9 cellular contexts compared by ENCODE assay signal in genomic region chr20:11544029-11544678, GRCh38.
DNase-seq lines count a peak whose midpoint lies in the region; ATAC-seq and TF ChIP-seq lines count a peak whose summit lies in the region.
"Had no signal": no experiment of that assay in that cellular context is flagged by ENCODE, and none has a peak within 500 bp of the region (broad histone marks: within the 10 kb centered on the region; RNA-seq: fewer than 3 reads in every experiment).

No MANE protein-coding gene starts in this region.

- no peak overlapping the region for H2AK5ac ChIP-seq in trophoblast cell (ENCODE audit: low read length)

- WGBS in trophoblast cell (ENCODE audit: extremely low coverage, insufficient coverage, insufficient read length) = no CpG with 5 or more reads among the region's 10 CpGs

- no peak overlapping the region for H2BK12ac ChIP-seq in trophoblast cell (ENCODE audit: low read length)

- no peak overlapping the region for H4K8ac ChIP-seq in trophoblast cell (ENCODE audit: low read depth, low read length)

- no peak overlapping the region for H2BK5ac ChIP-seq in trophoblast cell (ENCODE audit: low read depth, low read length, poor library complexity)

- H3K27me3 ChIP-seq in H7 (ENCODE audit: control insufficient read depth, insufficient read depth, low read length) (no peaks in the 10 kb centered on the region), trophoblast cell (ENCODE audit: insufficient read depth, low read length) (no peaks in the 10 kb centered on the region)

- H3K4me1 ChIP-seq in trophoblast cell (ENCODE audit: control insufficient read depth in 1 of 2, insufficient read depth in 2 of 2, low read length in 2 of 2) = peaks cover 5% of the 10 kb centered on the region in 2 experiments

- no peak overlapping the region for H3K4me2 ChIP-seq in trophoblast cell (ENCODE audit: low read length)

- H3K36me3 ChIP-seq in H7 (replicated peaks; ENCODE audit: control insufficient read depth, insufficient read depth, low read length) = no peaks in the 10 kb centered on the region
- no peaks in the 10 kb centered on the region for H3K36me3 ChIP-seq in trophoblast cell (ENCODE audit: control insufficient read depth in 1 of 2, insufficient read depth in 2 of 2, low read length in 2 of 2)

- no peaks in the 10 kb centered on the region for H3K27me3 Mint-ChIP-seq in T-helper 17 cell
- H3K27me3 Mint-ChIP-seq: CD4-positive, CD25-positive, alpha-beta regulatory T cell had no signal

- H3K14ac ChIP-seq in trophoblast cell (ENCODE audit: low read length) = no peak overlapping the region

- no peak overlapping the region for H3K27ac Mint-ChIP-seq in T-helper 17 cell
- H3K27ac Mint-ChIP-seq: CD4-positive, CD25-positive, alpha-beta regulatory T cell had no signal

- TF ChIP-seq CTCF in fibroblast of villous mesenchyme (IDR thresholded peaks at IDR 0.05; ENCODE audit: insufficient read depth, low read depth, low read length) = peak; percentile 59

- peaks cover 2% of the 10 kb centered on the region for H3K79me2 ChIP-seq in trophoblast cell (ENCODE audit: control insufficient read depth, insufficient read depth, low read length, poor library complexity)

- no peaks in the 10 kb centered on the region for H3K9me3 ChIP-seq in trophoblast cell (ENCODE audit: insufficient read depth, low read depth, low read length)
- no peaks in the 10 kb centered on the region for H3K9me3 ChIP-seq in T-helper 17 cell (ENCODE audit: control insufficient read depth, low read length, poor library complexity, severe bottlenecking)

- peak; percentile 57 to 72 for DNase-seq in NCI-H2081 (lab: John Stamatoyannopoulos, UW)
- no peak for DNase-seq in NCI-H2081 treated with DMSO at 0.1 percent for 48 hours (lab: John Stamatoyannopoulos, UW)
- DNase-seq in H7 = peak; percentile 36
- DNase-seq in NCI-H1092 (lab: John Stamatoyannopoulos, UW) = peak; percentile 72
- DNase-seq in SKM-1 (lab: John Stamatoyannopoulos, UW; ENCODE audit: unreplicated experiment) = peak; percentile 26
- peak; percentile 77 for DNase-seq in fibroblast of villous mesenchyme (ENCODE audit: low read depth)
- DNase-seq in trophoblast cell = peak; percentile 15 to 87
- DNase-seq in T-helper 17 cell = no peak

- no peak overlapping the region for H3K4ac ChIP-seq in trophoblast cell (ENCODE audit: low read depth, low read length)

- H3K36me3 Mint-ChIP-seq in T-helper 17 cell (ENCODE audit: low read depth) = no peaks in the 10 kb centered on the region
- H3K36me3 Mint-ChIP-seq: CD4-positive, CD25-positive, alpha-beta regulatory T cell had no signal

- no peak overlapping the region for H2AFZ ChIP-seq in trophoblast cell (ENCODE audit: insufficient read depth, low read length, poor library complexity)

- H3K23ac ChIP-seq in trophoblast cell (ENCODE audit: low read length) = no peak overlapping the region

- no peak overlapping the region for H2BK120ac ChIP-seq in trophoblast cell (ENCODE audit: insufficient read depth, low read length, poor library complexity)

- no peak overlapping the region for H4K12ac ChIP-seq in trophoblast cell (ENCODE audit: low read depth, low read length)

- H3K27ac ChIP-seq in trophoblast cell (ENCODE audit: low read depth, low read length) = no peak overlapping the region

- no peak overlapping the region for H4K91ac ChIP-seq in trophoblast cell (ENCODE audit: low read depth, low read length)

- no peak for ATAC-seq in T-helper 17 cell

- no peak overlapping the region for H3K4me3 Mint-ChIP-seq in T-helper 17 cell
- H3K4me3 Mint-ChIP-seq: CD4-positive, CD25-positive, alpha-beta regulatory T cell had no signal

- H3K9ac ChIP-seq in trophoblast cell (ENCODE audit: low read length) = no peak overlapping the region

- no peak overlapping the region for H3K18ac ChIP-seq in trophoblast cell (ENCODE audit: low read length)

- no peaks in the 10 kb centered on the region for H3K79me1 ChIP-seq in trophoblast cell (ENCODE audit: low read length)

- no peaks in the 10 kb centered on the region for H3K4me1 Mint-ChIP-seq in T-helper 17 cell
- H3K4me1 Mint-ChIP-seq: CD4-positive, CD25-positive, alpha-beta regulatory T cell had no signal

- H3K4me3 ChIP-seq in H7 (ENCODE audit: insufficient read depth, low read depth, low read length) (no peak overlapping the region), fibroblast of villous mesenchyme (ENCODE audit: low read depth, low read length) (no peak overlapping the region), trophoblast cell (ENCODE audit: low read depth, low read length) (no peak overlapping the region)

Comparison
In these comparisons a context has a peak if more than half of its experiments do, and no peak if none do; other contexts are left out.
1. DNase-seq: peak in NCI-H2081 (2 of 2), H7 (single experiment), NCI-H1092 (single experiment), SKM-1 (single experiment), fibroblast of villous mesenchyme (single experiment) and trophoblast cell (2 of 2); none in NCI-H2081 treated with DMSO at 0.1 percent for 48 hours (single experiment) and T-helper 17 cell (0 of 3).